ENCODE assay signal across 25 cellular contexts in the genomic region with DNA sequence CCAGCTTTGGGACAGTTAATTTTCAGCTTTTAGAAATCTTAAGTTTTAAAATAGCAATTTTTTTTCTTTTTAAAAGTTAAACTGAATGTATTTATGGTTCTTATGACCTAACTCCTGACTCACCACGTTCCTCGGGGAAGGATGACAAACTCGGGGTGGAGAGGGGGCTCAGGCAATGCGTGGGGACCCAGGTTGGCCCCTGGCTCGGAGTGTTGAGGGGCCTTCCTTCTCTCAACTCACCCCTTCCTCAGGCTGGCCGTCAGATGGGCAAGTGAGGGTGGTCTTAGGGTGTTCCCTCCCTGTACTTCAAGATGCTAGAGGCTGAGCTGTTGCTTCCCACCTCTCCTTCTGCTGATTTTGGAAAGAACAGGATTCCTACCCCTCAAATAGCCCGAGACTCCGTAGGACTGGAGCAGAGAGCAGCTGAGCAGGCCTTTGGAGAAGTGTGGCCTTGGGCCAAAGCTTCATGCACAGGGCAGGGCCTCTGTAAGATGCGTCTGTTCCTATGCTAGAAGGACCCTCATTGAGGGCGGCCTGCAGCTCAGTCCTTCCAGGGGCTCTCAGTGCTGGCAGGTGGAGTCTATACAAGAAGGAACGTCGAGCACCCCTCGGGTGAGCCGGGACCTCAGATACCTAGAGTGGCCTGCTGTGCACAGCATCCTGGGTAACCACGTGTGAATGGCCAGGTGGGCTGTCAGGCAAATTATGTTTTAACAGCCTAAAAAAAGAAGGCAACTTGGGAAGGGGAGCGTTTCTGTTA.
"Had no signal": no experiment of that assay in that cellular context is flagged by ENCODE, and none has a peak within 500 bp of the region (broad histone marks: within the 10 kb centered on the region; RNA-seq: fewer than 3 reads in every experiment).

No MANE protein-coding gene starts in this region.

- H3K4me3 ChIP-seq: stomach, suprapubic skin, tibial nerve had no signal

- H3K9me3 ChIP-seq: stomach, suprapubic skin, tibial nerve had no signal

- H3K27me3 ChIP-seq: stomach, suprapubic skin, tibial nerve had no signal

- DNase-seq: activated CD4-positive, alpha-beta memory T cell treated with anti-CD3 and anti-CD28 coated beads for 36 hours; activated CD4-positive, alpha-beta T cell treated with anti-CD3 and anti-CD28 coated beads for 48 hours; activated CD8-positive, alpha-beta memory T cell treated with anti-CD3 and anti-CD28 coated beads, Interleukin-2, amount 50 U/mL, for 4 hours; activated effector memory CD4-positive, alpha-beta T cell treated with anti-CD3 and anti-CD28 coated beads, Interleukin-2, amount 50 U/mL, for 16 hours; activated naive CD4-positive, alpha-beta T cell treated with anti-CD3 and anti-CD28 coated beads for 36 hours; activated naive CD8-positive, alpha-beta T cell treated with anti-CD3 and anti-CD28 coated beads, Interleukin-2, amount 10 ng/mL, durations not matched to agents 7 days and 5 days; activated T-cell treated with anti-CD3 and anti-CD28 coated beads, Interleukin-2, amount 50 U/mL, for 1 hour; central memory CD4-positive, alpha-beta T cell; endodermal cell; foreskin melanocyte; mammary epithelial cell; stimulated activated CD4-positive, alpha-beta T cell treated with anti-CD3 and anti-CD28 coated beads, Interleukin-1b, Interleukin-23, amount 100 ng/mL, for 48 hours; stimulated activated CD4-positive, alpha-beta T cell treated with anti-CD3 and anti-CD28 coated beads, Interleukin-4, amount 100 ng/mL, for 4 hours; stimulated activated CD8-positive, alpha-beta memory T cell treated with anti-CD3 and anti-CD28 coated beads, Interleukin-4, amount 100 ng/mL, for 48 hours; stimulated activated naive B cell treated with anti-CD40 and anti-IgM and Interleukin-4, amounts not matched to agents 10 μg/mL and 1 μg/mL and 100 μg/mL, for 72 hours; T-helper 9 cell had no signal

- H3K27ac ChIP-seq: stomach, suprapubic skin, VCaP had no signal

- FAIRE-seq: islet of Langerhans, small intestine, TTC549 had no signal

- ATAC-seq: esophagus mucosa; sciatic nerve; stimulated activated naive B cell treated with anti-CD40 and anti-IgM and Interleukin-4, amounts not matched to agents 10 μg/mL and 1 μg/mL and 100 μg/mL, for 72 hours had no signal
